Comparison of ENCODE assay signal across 30 cellular contexts in the genomic region with DNA sequence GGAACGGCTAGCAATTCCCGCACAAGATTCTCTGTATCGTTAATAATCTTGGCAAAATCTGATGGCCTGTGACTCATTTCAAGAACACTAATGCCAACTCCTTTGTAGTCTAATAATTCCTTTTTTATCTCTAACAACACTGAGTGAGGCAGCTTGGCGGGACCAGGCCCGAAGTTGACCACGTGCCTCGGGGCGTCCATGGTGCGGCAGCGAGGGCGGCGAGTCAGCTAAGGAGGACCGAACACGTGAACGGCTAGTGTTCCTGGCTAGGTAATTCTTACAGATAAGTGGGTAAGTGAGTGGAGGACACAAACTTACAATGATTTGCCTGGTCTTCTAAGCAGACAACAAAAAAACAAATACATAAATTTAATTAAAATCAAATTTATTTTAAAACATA. TPM values are rescaled to one million over a fixed set of nuclear protein-coding genes. Genes with fewer than 3 reads are reported as not detected.
"Had no signal": no experiment of that assay in that cellular context is flagged by ENCODE, and none has a peak within 500 bp of the region (broad histone marks: within the 10 kb centered on the region; RNA-seq: fewer than 3 reads in every experiment).

No MANE protein-coding gene starts in this region.

- H2AFZ ChIP-seq: parathyroid adenoma had no signal

- H3K27me3 ChIP-seq: ovary, right lobe of liver, sigmoid colon, suprapubic skin, testis, tibial artery, transverse colon, upper lobe of right lung, uterus had no signal

- ATAC-seq: naive thymus-derived CD8-positive, alpha-beta T cell; natural killer cell treated with Interleukin-12 subunit alpha and Interleukin-12 subunit beta and Interleukin-15 and Interleukin-18, amount 100 ng/mL, for 72 hours; right cardiac atrium; right lobe of liver; stimulated activated effector memory CD8-positive, alpha-beta T cell treated with anti-CD3 and anti-CD28 coated beads, Interleukin-12 subunit alpha, Interleukin-12 subunit beta, amount 100 ng/mL, for 72 hours; stimulated activated naive CD8-positive, alpha-beta T cell treated with anti-CD3 and anti-CD28 coated beads, Interleukin-15, amount 100 ng/mL, for 72 hours; stimulated activated naive CD8-positive, alpha-beta T cell treated with anti-CD3 and anti-CD28 coated beads, Interleukin-15, Interleukin-2, amounts not matched to agents 100 U/mL and 50 U/mL, for 24 hours; upper lobe of right lung had no signal

- H3K36me3 Mint-ChIP-seq: naive B cell; stimulated activated effector memory CD8-positive, alpha-beta T cell treated with anti-CD3 and anti-CD28 coated beads, Interleukin-12 subunit alpha, Interleukin-12 subunit beta, amount 100 ng/mL, for 72 hours; type B pancreatic cell had no signal

- H3K4me3 Mint-ChIP-seq: naive B cell; naive thymus-derived CD8-positive, alpha-beta T cell; natural killer cell treated with Interleukin-12 subunit alpha and Interleukin-12 subunit beta and Interleukin-15 and Interleukin-18, amount 100 ng/mL, for 72 hours; nephron progenitor cell; neural crest cell; stimulated activated effector memory CD8-positive, alpha-beta T cell treated with anti-CD3 and anti-CD28 coated beads, Interleukin-12 subunit alpha, Interleukin-12 subunit beta, amount 100 ng/mL, for 72 hours; stimulated activated naive CD8-positive, alpha-beta T cell treated with anti-CD3 and anti-CD28 coated beads, Interleukin-15, amount 100 ng/mL, for 72 hours; type B pancreatic cell had no signal

- DNase-seq: naive B cell; naive thymus-derived CD8-positive, alpha-beta T cell; nephron progenitor cell; occipital lobe; ovary; retina; right cardiac atrium; sigmoid colon; small intestine; stimulated activated CD4-positive, alpha-beta T cell treated with anti-CD3 and anti-CD28 coated beads, Interleukin-15, amount 100 ng/mL, for 24 hours; stimulated activated CD4-positive, alpha-beta T cell treated with anti-CD3 and anti-CD28 coated beads, Interleukin-2, amount 100 ng/mL, for 24 hours; stimulated activated CD4-positive, alpha-beta T cell treated with anti-CD3 and anti-CD28 coated beads, Interleukin-2, amount 100 ng/mL, for 48 hours; stimulated activated CD4-positive, alpha-beta T cell treated with anti-CD3 and anti-CD28 coated beads, Interleukin-4, amount 100 ng/mL, for 24 hours; stimulated activated naive CD4-positive, alpha-beta T cell; stimulated activated naive CD8-positive, alpha-beta T cell treated with anti-CD3 and anti-CD28 coated beads, Interleukin-15, amount 100 ng/mL, for 72 hours; stimulated activated naive CD8-positive, alpha-beta T cell treated with anti-CD3 and anti-CD28 coated beads, Interleukin-15, Interleukin-2, amounts not matched to agents 100 U/mL and 50 U/mL, for 24 hours; substantia nigra; testis; tibial artery; transverse colon; upper lobe of right lung; uterus had no signal

- H3K27ac Mint-ChIP-seq: naive B cell; natural killer cell treated with Interleukin-12 subunit alpha and Interleukin-12 subunit beta and Interleukin-15 and Interleukin-18, amount 100 ng/mL, for 72 hours; nephron progenitor cell; stimulated activated effector memory CD8-positive, alpha-beta T cell treated with anti-CD3 and anti-CD28 coated beads, Interleukin-12 subunit alpha, Interleukin-12 subunit beta, amount 100 ng/mL, for 72 hours; stimulated activated naive CD8-positive, alpha-beta T cell treated with anti-CD3 and anti-CD28 coated beads, Interleukin-15, amount 100 ng/mL, for 72 hours; type B pancreatic cell had no signal

- H3K9me3 ChIP-seq: ovary, prostate gland, right lobe of liver, suprapubic skin, testis, tibial artery, upper lobe of right lung, uterus had no signal

- H3K36me3 ChIP-seq: ovary, prostate gland, right lobe of liver, sigmoid colon, suprapubic skin, tibial artery, transverse colon, upper lobe of right lung, uterus had no signal

- H3K27ac ChIP-seq: ovary, parathyroid adenoma, prostate gland, right lobe of liver, sigmoid colon, suprapubic skin, testis, tibial artery, transverse colon, upper lobe of right lung, uterus had no signal

- H3K9ac ChIP-seq: parathyroid adenoma had no signal

- H3K4me3 ChIP-seq: ovary, prostate gland, right lobe of liver, sigmoid colon, suprapubic skin, testis, tibial artery, transverse colon, upper lobe of right lung, uterus had no signal

- H3K4me1 ChIP-seq: parathyroid adenoma, prostate gland, right lobe of liver, sigmoid colon, suprapubic skin, testis, tibial artery, transverse colon, upper lobe of right lung, uterus had no signal

- H3K27me3 Mint-ChIP-seq: naive B cell; naive thymus-derived CD8-positive, alpha-beta T cell; natural killer cell treated with Interleukin-12 subunit alpha and Interleukin-12 subunit beta and Interleukin-15 and Interleukin-18, amount 100 ng/mL, for 72 hours; stimulated activated naive CD8-positive, alpha-beta T cell treated with anti-CD3 and anti-CD28 coated beads, Interleukin-15, amount 100 ng/mL, for 72 hours; type B pancreatic cell had no signal

- H3K4me1 Mint-ChIP-seq: nephron progenitor cell; neural crest cell; stimulated activated effector memory CD8-positive, alpha-beta T cell treated with anti-CD3 and anti-CD28 coated beads, Interleukin-12 subunit alpha, Interleukin-12 subunit beta, amount 100 ng/mL, for 72 hours had no signal

RNA-seq across cellular contexts. Expression of a gene that starts 49.3 kb away (rescaled TPM):
- total RNA-seq: naive thymus-derived CD8-positive, alpha-beta T cell; natural killer cell treated with Interleukin-12 subunit alpha and Interleukin-12 subunit beta and Interleukin-15 and Interleukin-18, amount 100 ng/mL, for 72 hours had no signal
- polyA plus RNA-seq: naive thymus-derived CD8-positive, alpha-beta T cell had no signal
